In the genomic region with DNA sequence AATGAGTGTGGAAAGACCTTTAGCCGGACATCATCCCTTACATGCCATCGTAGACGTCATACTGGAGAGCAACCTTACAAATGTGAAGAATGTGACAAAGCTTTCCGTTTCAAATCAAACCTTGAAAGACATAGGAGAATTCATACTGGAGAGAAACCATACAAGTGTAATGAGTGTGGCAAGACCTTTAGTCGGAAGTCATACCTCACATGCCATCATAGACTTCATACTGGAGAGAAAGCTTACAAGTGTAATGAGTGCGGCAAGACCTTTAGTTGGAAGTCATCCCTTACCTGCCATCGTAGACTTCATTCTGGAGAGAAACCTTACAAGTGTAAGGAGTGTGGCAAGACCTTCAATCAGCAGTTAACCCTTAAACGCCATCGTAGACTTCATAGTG, we compare ENCODE assay signal across 34 cellular contexts. TPM values are rescaled to one million over a fixed set of nuclear protein-coding genes. Genes with fewer than 3 reads are reported as not detected.
"Had no signal": no experiment of that assay in that cellular context is flagged by ENCODE, and none has a peak within 500 bp of the region (broad histone marks: within the 10 kb centered on the region; RNA-seq: fewer than 3 reads in every experiment).

No MANE protein-coding gene starts in this region.

- H3K27ac Mint-ChIP-seq: activated CD4-positive, alpha-beta T cell treated with anti-CD3 and anti-CD28 coated beads for 36 hours; activated CD4-positive, alpha-beta T cell treated with anti-CD3 and anti-CD28 coated beads, Interleukin-2, amount 10 ng/mL, durations not matched to agents 7 days and 5 days; activated CD8-positive, alpha-beta T cell treated with anti-CD3 and anti-CD28 coated beads, Interleukin-2, amount 10 ng/mL, durations not matched to agents 7 days and 5 days; activated naive CD8-positive, alpha-beta T cell; activated naive CD8-positive, alpha-beta T cell treated with anti-CD3 and anti-CD28 coated beads, Interleukin-2, amount 50 U/mL, for 24 hours; activated T-cell treated with anti-CD3 and anti-CD28 coated beads, Interleukin-2, amount 50 U/mL, for 24 hours; activated T-helper 2 cell treated with anti-CD3 and anti-CD28 coated beads, Interferon-gamma antibody, Interleukin-2, Interleukin-4, amounts not matched to agents 10 μg/mL and 5 μg/mL and 100 μg/mL, durations not matched to agents 14 hours and 24 hours and 36 hours; T-helper 1 cell treated with Interleukin-12 subunit alpha and Interleukin-12 subunit beta and Interleukin-4 antibody, amounts not matched to agents 30 μg/mL and 1 μg/mL, for 36 hours; T-helper 2 cell treated with Interferon-gamma antibody and Interleukin-4, amounts not matched to agents 5 μg/mL and 100 μg/mL, for 36 hours; WTC11 had no signal

- H3K9me2 ChIP-seq: SK-N-SH had no signal

- H3K9ac ChIP-seq: SK-N-SH had no signal

- H3K4me2 ChIP-seq: SK-N-SH had no signal

- H3K4me3 Mint-ChIP-seq: activated CD4-positive, alpha-beta T cell treated with anti-CD3 and anti-CD28 coated beads for 36 hours; activated CD4-positive, alpha-beta T cell treated with anti-CD3 and anti-CD28 coated beads, Interleukin-2, amount 10 ng/mL, durations not matched to agents 7 days and 5 days; activated CD8-positive, alpha-beta T cell treated with anti-CD3 and anti-CD28 coated beads, Interleukin-2, amount 10 ng/mL, durations not matched to agents 7 days and 5 days; activated naive CD8-positive, alpha-beta T cell; activated naive CD8-positive, alpha-beta T cell treated with anti-CD3 and anti-CD28 coated beads, Interleukin-2, amount 50 U/mL, for 24 hours; activated T-cell treated with anti-CD3 and anti-CD28 coated beads, Interleukin-2, amount 50 U/mL, for 24 hours; T-helper 1 cell treated with Interleukin-12 subunit alpha and Interleukin-12 subunit beta and Interleukin-4 antibody, amounts not matched to agents 30 μg/mL and 1 μg/mL, for 36 hours; T-helper 2 cell treated with Interferon-gamma antibody and Interleukin-4, amounts not matched to agents 5 μg/mL and 100 μg/mL, for 36 hours; WTC11 had no signal

- H3K27ac ChIP-seq: brain microvascular endothelial cell, Peyer's patch, SJSA1 had no signal

- H3K27me3 Mint-ChIP-seq: activated CD4-positive, alpha-beta T cell treated with anti-CD3 and anti-CD28 coated beads for 36 hours; activated CD4-positive, alpha-beta T cell treated with anti-CD3 and anti-CD28 coated beads, Interleukin-2, amount 10 ng/mL, durations not matched to agents 7 days and 5 days; activated naive CD8-positive, alpha-beta T cell; activated naive CD8-positive, alpha-beta T cell treated with anti-CD3 and anti-CD28 coated beads, Interleukin-2, amount 50 U/mL, for 24 hours; activated T-cell treated with anti-CD3 and anti-CD28 coated beads, Interleukin-2, amount 50 U/mL, for 24 hours had no signal

- H3K4me1 ChIP-seq: Peyer's patch, SJSA1 had no signal

- DNase-seq: activated CD4-positive, alpha-beta T cell treated with anti-CD3 and anti-CD28 coated beads for 36 hours; activated CD4-positive, alpha-beta T cell treated with anti-CD3 and anti-CD28 coated beads, Interleukin-2, amount 10 ng/mL, durations not matched to agents 7 days and 5 days; activated CD4-positive, alpha-beta T cell treated with anti-CD3 and anti-CD28 coated beads, Interleukin-2, amount 50 U/mL, for 48 hours; activated CD8-positive, alpha-beta T cell treated with anti-CD3 and anti-CD28 coated beads, Interleukin-2, amount 10 ng/mL, durations not matched to agents 7 days and 5 days; activated gamma-delta T cell; activated naive CD4-positive, alpha-beta T cell treated with Interleukin-2 at 50 U/mL for 16 hours; activated naive CD8-positive, alpha-beta T cell treated with anti-CD3 and anti-CD28 coated beads, Interleukin-2, amount 50 U/mL, for 24 hours; activated T-cell treated with anti-CD3 and anti-CD28 coated beads, Interleukin-2, amount 50 U/mL, for 24 hours; amniotic stem cell; aorta; brain microvascular endothelial cell; central memory CD4-positive, alpha-beta T cell; MM.1S; MV-4-11; NCI-H1092; NCI-H1436 treated with DMSO at 0.1 percent for 48 hours; NCI-H1694 treated with DMSO at 0.1 percent for 48 hours; NCI-H2029; NCI-H345; NCI-H524 treated with DMSO at 0.1 percent for 48 hours; NK-92 treated with Interleukin-12 subunit alpha and Interleukin-12 subunit beta, amount 100 ng/mL, for 24 hours; PC-3; Peyer's patch; RPMI8226; SHP77 treated with DMSO at 0.1 percent for 48 hours; SK-N-SH had no signal

- H3K27me3 ChIP-seq: brain microvascular endothelial cell, Peyer's patch, SJSA1 had no signal

- H3K4me1 Mint-ChIP-seq: activated CD4-positive, alpha-beta T cell treated with anti-CD3 and anti-CD28 coated beads for 36 hours; activated CD4-positive, alpha-beta T cell treated with anti-CD3 and anti-CD28 coated beads, Interleukin-2, amount 10 ng/mL, durations not matched to agents 7 days and 5 days; activated naive CD8-positive, alpha-beta T cell treated with anti-CD3 and anti-CD28 coated beads, Interleukin-2, amount 50 U/mL, for 24 hours had no signal

- H3K4me3 ChIP-seq: Peyer's patch, SJSA1 had no signal

- ATAC-seq: activated CD4-positive, alpha-beta T cell treated with anti-CD3 and anti-CD28 coated beads for 36 hours; activated CD4-positive, CD25-positive, alpha-beta regulatory T cell treated with anti-CD3 and anti-CD28 coated beads, Interleukin-2, amount 50 U/mL, for 24 hours; activated CD8-positive, alpha-beta T cell treated with anti-CD3 and anti-CD28 coated beads, Interleukin-2, amount 10 ng/mL, durations not matched to agents 7 days and 5 days; activated naive CD8-positive, alpha-beta T cell treated with anti-CD3 and anti-CD28 coated beads, Interleukin-2, amount 50 U/mL, for 24 hours; PC-3; WTC11 had no signal

RNA-seq across cellular contexts. Expression of a gene that starts 11.7 kb away (rescaled TPM):
- total RNA-seq: NCI-H460 had no signal
